In genomic region chr7:92362131-92362530, GRCh38 we compare ENCODE assay signal across 31 cellular contexts.
"Had no signal": no experiment of that assay in that cellular context is flagged by ENCODE, and none has a peak within 500 bp of the region (broad histone marks: within the 10 kb centered on the region; RNA-seq: fewer than 3 reads in every experiment).

No MANE protein-coding gene starts in this region.

- H3K27ac Mint-ChIP-seq: dendritic cell treated with granulocyte-macrophage colony-stimulating factor and Interleukin-4, amounts not matched to agents 40 ng/mL and 50 ng/mL, for 4 days; effector memory CD8-positive, alpha-beta T cell; endodermal cell had no signal

- H3K4me1 Mint-ChIP-seq: endodermal cell had no signal

- H3K4me1 ChIP-seq: colonic mucosa, esophagus muscularis mucosa, esophagus squamous epithelium, gastrocnemius medialis, gastroesophageal sphincter, heart right ventricle had no signal

- H3K9me3 Mint-ChIP-seq: dendritic cell treated with granulocyte-macrophage colony-stimulating factor and Interleukin-4, amounts not matched to agents 40 ng/mL and 50 ng/mL, for 4 days; effector memory CD8-positive, alpha-beta T cell; endodermal cell had no signal

- H3K27ac ChIP-seq: colonic mucosa, coronary artery, epithelial cell of prostate, esophagus muscularis mucosa, esophagus squamous epithelium, foreskin keratinocyte, gastrocnemius medialis, gastroesophageal sphincter, heart left ventricle, heart right ventricle, hepatocyte had no signal

- H3K4me2 ChIP-seq: hepatocyte had no signal

- H2AFZ ChIP-seq: hepatocyte had no signal

- H3K79me2 ChIP-seq: hepatocyte had no signal

- H3K36me3 ChIP-seq: colonic mucosa had no signal

- H3K4me3 ChIP-seq: colonic mucosa, coronary artery, dorsolateral prefrontal cortex, esophagus muscularis mucosa, esophagus squamous epithelium, gastrocnemius medialis, gastroesophageal sphincter, heart left ventricle, heart right ventricle, hepatocyte had no signal

- H3K27me3 ChIP-seq: colonic mucosa, dorsolateral prefrontal cortex, esophagus muscularis mucosa, esophagus squamous epithelium, foreskin keratinocyte, gastrocnemius medialis, gastroesophageal sphincter, heart left ventricle, heart right ventricle, hepatocyte had no signal

- ATAC-seq: effector memory CD8-positive, alpha-beta T cell; esophagus mucosa; foreskin keratinocyte; gastrocnemius medialis; gastroesophageal sphincter; heart left ventricle; heart right ventricle had no signal

- DNase-seq: colonic mucosa; cortex of kidney; dermis blood vessel endothelial cell; dorsolateral prefrontal cortex; effector CD4-positive, alpha-beta T cell; effector CD8-positive, alpha-beta T cell; effector memory CD4-positive, alpha-beta T cell; effector memory CD8-positive, alpha-beta T cell; endodermal cell; erythroblast; esophagus squamous epithelium; foreskin fibroblast; foreskin keratinocyte; foreskin melanocyte; gastrocnemius medialis; glutamatergic neuron; head of caudate nucleus; heart left ventricle; heart right ventricle; hippocampal formation had no signal

- FAIRE-seq: colon, endometrium, endothelial cell of umbilical vein, frontal cortex had no signal

- H3K4me3 Mint-ChIP-seq: dendritic cell treated with granulocyte-macrophage colony-stimulating factor and Interleukin-4, amounts not matched to agents 40 ng/mL and 50 ng/mL, for 4 days; effector memory CD8-positive, alpha-beta T cell; endodermal cell had no signal

- H3K9me3 ChIP-seq: colonic mucosa, esophagus muscularis mucosa, esophagus squamous epithelium, gastrocnemius medialis, gastroesophageal sphincter, heart left ventricle had no signal

- H3K27me3 Mint-ChIP-seq: dendritic cell treated with granulocyte-macrophage colony-stimulating factor and Interleukin-4, amounts not matched to agents 40 ng/mL and 50 ng/mL, for 4 days; effector memory CD8-positive, alpha-beta T cell had no signal
